8 cellular contexts compared by ENCODE assay signal in genomic region chr16:46607529-46607928, GRCh38. TPM values are rescaled to one million over a fixed set of nuclear protein-coding genes. Genes with fewer than 3 reads are reported as not detected.
DNase-seq lines count a peak whose midpoint lies in the region; ATAC-seq and TF ChIP-seq lines count a peak whose summit lies in the region.

No MANE protein-coding gene starts in this region.

- no peak overlapping the region for H3K4me3 Mint-ChIP-seq in mesothelial cell of epicardium

- DNase-seq in AG20443 (ENCODE audit: low spot score) (peak; percentile 54), HT-29 (ENCODE audit: low spot score) (peak; percentile 66), amniotic stem cell (lab: John Stamatoyannopoulos, UW) (peak; percentile 5), left lung (no peak), mesothelial cell of epicardium (ENCODE audit: low spot score in 2 of 2, unreplicated experiment in 2 of 2) (no peak), HK-2 (ENCODE audit: unreplicated experiment) (no peak)
- no peak for DNase-seq in activated naive CD4-positive, alpha-beta T cell treated with anti-CD3 and anti-CD28 coated beads, Interleukin-2, amount 50 U/mL, for 16 hours

- no peak overlapping the region for H3K27ac ChIP-seq in left lung

- H3K4me1 ChIP-seq in left lung = no peaks in the 10 kb centered on the region

- peak; percentile 68 for ATAC-seq in left lung
- no peak for ATAC-seq in GM19023 (IDR thresholded peaks at IDR 0.05; ENCODE audit: unreplicated experiment)

- intact Hi-C loops in left lung (cut with DNase I) = no loop called here

- TF ChIP-seq CTCF in left lung (IDR thresholded peaks at IDR 0.05) = peak in 1 of 2 donors; percentile 44
- no peak for TF ChIP-seq CTCF in mesothelial cell of epicardium (IDR thresholded peaks at IDR 0.05; ENCODE audit: unreplicated experiment)

- no peak overlapping the region for H3K4me3 ChIP-seq in left lung

- no peaks in the 10 kb centered on the region for H3K27me3 Mint-ChIP-seq in mesothelial cell of epicardium (ENCODE audit: low read depth)

- no peaks in the 10 kb centered on the region for H3K9me3 Mint-ChIP-seq in mesothelial cell of epicardium

- peaks cover 0 to 9% of the 10 kb centered on the region in 2 donors for H3K36me3 ChIP-seq in left lung

- H3K9me3 ChIP-seq in left lung = no peaks in the 10 kb centered on the region

- H3K4me1 Mint-ChIP-seq in mesothelial cell of epicardium = no peaks in the 10 kb centered on the region

- H3K27ac Mint-ChIP-seq in mesothelial cell of epicardium = no peak overlapping the region

- peaks cover 8% of the 10 kb centered on the region for H3K36me3 Mint-ChIP-seq in mesothelial cell of epicardium

- H3K27me3 ChIP-seq in left lung = no peaks in the 10 kb centered on the region

RNA-seq across cellular contexts. Expression of gene SHCBP1, which starts 13.7 kb away (rescaled TPM):
- total RNA-seq in HT-29 (2014; rRNA removed; shearing (Covaris generic)) = 10.7 and 15.5 TPM in 2 replicates
- total RNA-seq in left lung (1 to 10 TPM; 5.6 to 8.6 TPM), mesothelial cell of epicardium (5.1 to 7.5 TPM (median 7.0 TPM) in 3 replicates)

Comparison
In these comparisons a context has a peak if more than half of its experiments do, and no peak if none do; other contexts are left out.
1. DNase-seq: peak in AG20443 (single experiment), HT-29 (single experiment) and amniotic stem cell (single experiment); none in left lung (0 of 2), mesothelial cell of epicardium (0 of 2), activated naive CD4-positive, alpha-beta T cell treated with anti-CD3 and anti-CD28 coated beads, Interleukin-2, amount 50 U/mL, for 16 hours (single experiment) and HK-2 (single experiment).